Comparison of ENCODE assay signal across 20 cellular contexts in genomic region chr3:73509812-73510211, GRCh38.
DNase-seq lines count a peak whose midpoint lies in the region; ATAC-seq and TF ChIP-seq lines count a peak whose summit lies in the region.
"Had no signal": no experiment of that assay in that cellular context is flagged by ENCODE, and none has a peak within 500 bp of the region (broad histone marks: within the 10 kb centered on the region; RNA-seq: fewer than 3 reads in every experiment).

No MANE protein-coding gene starts in this region.

- no peak for TF ChIP-seq POLR2A in GM18505 (IDR thresholded peaks at IDR 0.05; ENCODE audit: borderline replicate concordance, extremely low read depth, insufficient read depth, insufficient read length)

- H3K27me3 Mint-ChIP-seq in HFFc6 (ENCODE audit: insufficient read depth) (no peaks in the 10 kb centered on the region; the same call in 1 of the 2 replicates), neural crest cell (ENCODE audit: low read depth) (no peaks in the 10 kb centered on the region)

- H3K27ac Mint-ChIP-seq in HFFc6 (peak overlapping the region; percentile 72; the same call in 1 of the 2 replicates), neural crest cell (ENCODE audit: unreplicated experiment) (peak overlapping the region; percentile 22)
- H3K27ac Mint-ChIP-seq: stimulated activated naive B cell treated with anti-CD40 and anti-IgM and Interleukin-4, amounts not matched to agents 10 μg/mL and 1 μg/mL and 100 μg/mL, for 72 hours had no signal

- H3K36me3 Mint-ChIP-seq in HFFc6 (ENCODE audit: low read depth) (no peaks in the 10 kb centered on the region), neural crest cell (ENCODE audit: low read depth) (no peaks in the 10 kb centered on the region)
- H3K36me3 Mint-ChIP-seq: stimulated activated naive B cell treated with anti-CD40 and anti-IgM and Interleukin-4, amounts not matched to agents 10 μg/mL and 1 μg/mL and 100 μg/mL, for 72 hours had no signal

- no peak for TF ChIP-seq CTCF in AG04450 (IDR thresholded peaks at IDR 0.05; ENCODE audit: low read depth, low read length)
- TF ChIP-seq CTCF in HFFc6 (IDR thresholded peaks at IDR 0.05), result no peak
- TF ChIP-seq CTCF in neural crest cell (conservative IDR thresholded peaks at IDR 0.05), result no peak

- H3K4me3 Mint-ChIP-seq in HFFc6 (peak overlapping the region; percentile 21), neural crest cell (no peak overlapping the region)
- H3K4me3 Mint-ChIP-seq: stimulated activated naive B cell treated with anti-CD40 and anti-IgM and Interleukin-4, amounts not matched to agents 10 μg/mL and 1 μg/mL and 100 μg/mL, for 72 hours had no signal

- no peak overlapping the region for H3K4me3 ChIP-seq in AG04450 (ENCODE audit: low read depth, low read length)

- H3K27ac ChIP-seq in AG04450 (ENCODE audit: low read depth, low read length), result peak overlapping the region; percentile 65

- DNase-seq in AG04450 (ENCODE audit: low read depth, low spot score) (peak; percentile 43), HFFc6 (no peak), fibroblast of gingiva (ENCODE audit: low read depth) (peak; percentile 18), neural crest cell (ENCODE audit: low read depth, low spot score) (no peak), NCI-H510A treated with DMSO at 0.1 percent for 48 hours (lab: John Stamatoyannopoulos, UW) (no peak), DMS153 (lab: John Stamatoyannopoulos, UW) (no peak)
- DNase-seq: ACHN; activated CD4-positive, CD25-positive, alpha-beta regulatory T cell treated with anti-CD3 and anti-CD28 coated beads, Interleukin-2, amount 50 U/mL, for 72 hours; activated effector memory CD4-positive, alpha-beta T cell treated with Interleukin-2 at 50 U/mL for 16 hours; anterior cingulate cortex; GDM1; NCI-H1436; NCI-H345; posterior cingulate gyrus; SHP77; stimulated activated CD4-positive, alpha-beta T cell treated with anti-CD3 and anti-CD28 coated beads, Interleukin-12 subunit alpha, Interleukin-12 subunit beta, amount 100 ng/mL, for 4 hours; stimulated activated naive B cell treated with anti-CD40 and anti-IgM and Interleukin-4, amounts not matched to agents 10 μg/mL and 1 μg/mL and 100 μg/mL, for 72 hours; T-helper 2 cell had no signal

- peaks cover 46% of the 10 kb centered on the region for H3K4me1 Mint-ChIP-seq in HFFc6 (ENCODE audit: low read depth)
- H3K4me1 Mint-ChIP-seq in neural crest cell, result peaks cover 56% of the 10 kb centered on the region
- H3K4me1 Mint-ChIP-seq: stimulated activated naive B cell treated with anti-CD40 and anti-IgM and Interleukin-4, amounts not matched to agents 10 μg/mL and 1 μg/mL and 100 μg/mL, for 72 hours had no signal

- ATAC-seq in GM18867 (IDR thresholded peaks at IDR 0.05; ENCODE audit: unreplicated experiment), result no peak
- ATAC-seq in GM18505 (IDR thresholded peaks at IDR 0.05; ENCODE audit: unreplicated experiment), result no peak
- ATAC-seq: stimulated activated naive B cell treated with anti-CD40 and anti-IgM and Interleukin-4, amounts not matched to agents 10 μg/mL and 1 μg/mL and 100 μg/mL, for 72 hours had no signal

- H3K9me3 ChIP-seq in AG04450 (ENCODE audit: control insufficient read depth, insufficient read depth, low read length), result no peaks in the 10 kb centered on the region

- CTCF ChIA-PET in AG04450 (lab: Charles Lee), result interaction anchor here (1.2 to 1.3 kb wide), 2 partner anchors 113 to 257 kb away, joined by 3 read pairs; no protein-coding TSS in a partner anchor

- POLR2A ChIA-PET in AG04450 (lab: Yijun Ruan, JAX), result interaction anchor here (1.2 to 1.4 kb wide), 2 partner anchors 38 to 115 kb away, joined by 3 to 8 read pairs; partner anchors contain the start of gene PDZRN3

- H3K9me3 Mint-ChIP-seq in HFFc6 (no peaks in the 10 kb centered on the region), neural crest cell (no peaks in the 10 kb centered on the region)
- H3K9me3 Mint-ChIP-seq: stimulated activated naive B cell treated with anti-CD40 and anti-IgM and Interleukin-4, amounts not matched to agents 10 μg/mL and 1 μg/mL and 100 μg/mL, for 72 hours had no signal

- H3K27me3 ChIP-seq in AG04450 (ENCODE audit: control insufficient read depth, insufficient read depth, low read length), result no peaks in the 10 kb centered on the region

Comparison
In these comparisons a context has a peak if more than half of its experiments do, and no peak if none do; other contexts are left out.
1. DNase-seq: peak in AG04450 (single experiment) and fibroblast of gingiva (single experiment); none in HFFc6 (single experiment), neural crest cell (single experiment), NCI-H510A treated with DMSO at 0.1 percent for 48 hours (single experiment) and DMS153 (single experiment).